ENCODE assay signal across 8 cellular contexts in genomic region chr4:186149872-186150271, GRCh38. TPM values are rescaled to one million over a fixed set of nuclear protein-coding genes. Genes with fewer than 3 reads are reported as not detected.
DNase-seq lines count a peak whose midpoint lies in the region; ATAC-seq and TF ChIP-seq lines count a peak whose summit lies in the region.

No MANE protein-coding gene starts in this region.

- peak; percentile 17 for DNase-seq in stimulated activated CD4-positive, alpha-beta T cell treated with anti-CD3 and anti-CD28 coated beads, Interleukin-12 subunit alpha, Interleukin-12 subunit beta, amount 100 ng/mL, for 4 hours
- DNase-seq in stimulated activated CD4-positive, alpha-beta T cell treated with anti-CD3 and anti-CD28 coated beads, Interleukin-1b, Interleukin-23, amount 100 ng/mL, for 48 hours, result no peak
- DNase-seq in adipocyte (ENCODE audit: low read depth) (no peak), iPS-NIHi11 (ENCODE audit: low spot score) (peak; percentile 77), tibial artery (peak; percentile 66 to 80), vagina (ENCODE audit: extremely low spot score in 2 of 2) (no peak)

- H3K36me3 ChIP-seq in adipocyte (ENCODE audit: control insufficient read depth, insufficient read depth, low read length, severe bottlenecking), result peaks cover 4% of the 10 kb centered on the region
- peaks cover 0 to 6% (median 5%) of the 10 kb centered on the region in 3 donors for H3K36me3 ChIP-seq in tibial artery
- H3K36me3 ChIP-seq in vagina, result no peaks in the 10 kb centered on the region

- H3K4me3 ChIP-seq in adipocyte (ENCODE audit: low read length) (peak overlapping the region; percentile 78), tibial artery (peak overlapping the region; percentile 10 to 23), vagina (no peak overlapping the region)

- peaks cover 13% of the 10 kb centered on the region for H3K4me1 ChIP-seq in adipocyte (ENCODE audit: control insufficient read depth, insufficient read depth, low read length)
- H3K4me1 ChIP-seq in tibial artery, result peaks cover 0 to 20% (median 6%) of the 10 kb centered on the region in 4 donors
- peaks cover 8% of the 10 kb centered on the region for H3K4me1 ChIP-seq in vagina

- peak; percentile 43 to 57 for TF ChIP-seq CTCF in tibial artery (IDR thresholded peaks at IDR 0.05)
- TF ChIP-seq CTCF in vagina (IDR thresholded peaks at IDR 0.05), result peak in 1 of 3 experiments; percentile 43

- no peaks in the 10 kb centered on the region for H3K9me3 ChIP-seq in adipocyte (ENCODE audit: control insufficient read depth, low read length)
- no peaks in the 10 kb centered on the region for H3K9me3 ChIP-seq in tibial artery
- no peaks in the 10 kb centered on the region for H3K9me3 ChIP-seq in vagina

- intact Hi-C loops in tibial artery (cut with DNase I; ENCODE audit: low total_unique reads) (loop anchor here (5.0 kb wide), 1 partner anchor 42 kb away; the partner anchor contains the start of gene CYP4V2), vagina (cut with DNase I) (no loop called here)

- no peaks in the 10 kb centered on the region for H3K27me3 ChIP-seq in adipocyte (replicated peaks; ENCODE audit: control insufficient read depth, insufficient read depth, low read length)
- no peaks in the 10 kb centered on the region for H3K27me3 ChIP-seq in tibial artery
- H3K27me3 ChIP-seq in vagina, result no peaks in the 10 kb centered on the region

- TF ChIP-seq POLR2A in vagina (IDR thresholded peaks at IDR 0.05), result no peak

- peak overlapping the region; percentile 67 for H3K9ac ChIP-seq in adipocyte (ENCODE audit: low read length)

- H3K27ac ChIP-seq in tibial artery, result peak overlapping the region; percentile 15 to 35
- H3K27ac ChIP-seq in vagina, result no peak overlapping the region

- ATAC-seq in HG03432 (IDR thresholded peaks at IDR 0.05; ENCODE audit: unreplicated experiment) (no peak), HG03280 (IDR thresholded peaks at IDR 0.05; ENCODE audit: unreplicated experiment) (no peak)

RNA-seq across cellular contexts. Expression of gene CYP4V2, which starts 41.5 kb away (rescaled TPM):
- 18.2 TPM for total RNA-seq in vagina

RNA-seq across cellular contexts. Expression of gene FAM149A, which starts 45.4 kb away (rescaled TPM):
- total RNA-seq in vagina, result 9.8 TPM

Comparison
In these comparisons a context has a peak if more than half of its experiments do, and no peak if none do; other contexts are left out.
1. DNase-seq: peak in stimulated activated CD4-positive, alpha-beta T cell treated with anti-CD3 and anti-CD28 coated beads, Interleukin-12 subunit alpha, Interleukin-12 subunit beta, amount 100 ng/mL, for 4 hours (single experiment), iPS-NIHi11 (single experiment) and tibial artery (2 of 2); none in stimulated activated CD4-positive, alpha-beta T cell treated with anti-CD3 and anti-CD28 coated beads, Interleukin-1b, Interleukin-23, amount 100 ng/mL, for 48 hours (single experiment), adipocyte (single experiment) and vagina (0 of 2).
2. H3K4me3 ChIP-seq: peak in adipocyte (single experiment) and tibial artery (2 of 2); none in vagina (0 of 2).